Comparison of ENCODE assay signal across 6 cellular contexts in genomic region chr11:106684944-106685343, GRCh38.
"Had no signal": no experiment of that assay in that cellular context is flagged by ENCODE, and none has a peak within 500 bp of the region (broad histone marks: within the 10 kb centered on the region; RNA-seq: fewer than 3 reads in every experiment).

No MANE protein-coding gene starts in this region.

- H3K27ac Mint-ChIP-seq: IgD-negative memory B cell had no signal

- DNase-seq: IMR-90, KBM-7, KG1 had no signal

- H3K27ac ChIP-seq: HL-60 had no signal

- H3K27me3 Mint-ChIP-seq: IgD-negative memory B cell had no signal

- H3K4me3 Mint-ChIP-seq: IgD-negative memory B cell had no signal

- H3K4me3 ChIP-seq: K562 had no signal

- H3K36me3 Mint-ChIP-seq: IgD-negative memory B cell had no signal

- H3K4me1 Mint-ChIP-seq: IgD-negative memory B cell had no signal
